23 cellular contexts compared by ENCODE assay signal in genomic region chr18:8303151-8303770, GRCh38.
DNase-seq lines count a peak whose midpoint lies in the region; ATAC-seq and TF ChIP-seq lines count a peak whose summit lies in the region.
"Had no signal": no experiment of that assay in that cellular context is flagged by ENCODE, and none has a peak within 500 bp of the region (broad histone marks: within the 10 kb centered on the region; RNA-seq: fewer than 3 reads in every experiment).

No MANE protein-coding gene starts in this region.

- H3K4me3 ChIP-seq in PC-3 (ENCODE audit: low read length), result no peak overlapping the region
- no peak overlapping the region for H3K4me3 ChIP-seq in fibroblast of lung (replicated peaks in 1 of 4; ENCODE audit: control extremely low read depth in 1 of 4, insufficient read depth in 1 of 4, low read depth in 3 of 4, low read length in 4 of 4)

- POLR2A ChIA-PET in PC-3 (lab: Charles Lee; ENCODE audit: unreplicated experiment), result interaction anchor here (0.6 kb wide), 1 partner anchor 127 kb away, joined by 3 read pairs; no protein-coding TSS in a partner anchor

- no TSS peak for BruUV-seq in PC-3 (replicated peaks; lab: Mats Ljungman, UMichigan)

- H3K4me1 ChIP-seq in PC-3 (ENCODE audit: insufficient read depth, low read length) (peaks cover 20% of the 10 kb centered on the region), fibroblast of lung (ENCODE audit: control insufficient read depth, extremely low read depth, insufficient read depth, low read length) (no peaks in the 10 kb centered on the region)

- no peaks in the 10 kb centered on the region for H3K36me3 ChIP-seq in PC-3 (ENCODE audit: low read depth, low read length)
- H3K36me3 ChIP-seq in fibroblast of lung (ENCODE audit: control insufficient read depth, insufficient read depth, low read length), result no peaks in the 10 kb centered on the region

- intact Hi-C loops in PC-3 (cut with micrococcal nuclease), result no loop called here

- H4K20me1 ChIP-seq in PC-3 (ENCODE audit: low read length) (no peaks in the 10 kb centered on the region), fibroblast of lung (ENCODE audit: control insufficient read depth, extremely low read depth, insufficient read depth, low read length) (no peaks in the 10 kb centered on the region)

- H3K27me3 ChIP-seq in PC-3 (ENCODE audit: low read length), result no peaks in the 10 kb centered on the region
- no peaks in the 10 kb centered on the region for H3K27me3 ChIP-seq in fibroblast of lung (ENCODE audit: control insufficient read depth, insufficient read depth, low read length)

- no peaks in the 10 kb centered on the region for H3K9me2 ChIP-seq in PC-3 (replicated peaks; ENCODE audit: low read length)

- DNase-seq in GM03348 (ENCODE audit: low spot score) (peak; percentile 10), PC-3 (peak; percentile 30), fibroblast of lung (ENCODE audit: low read depth in 2 of 2) (peak in 1 of 2 donors; percentile 28), stromal cell of bone marrow (ENCODE audit: low read depth) (peak; percentile 19), HPDE6-E6E7 (ENCODE audit: extremely low spot score) (no peak), NCI-H1092 treated with DMSO at 0.1 percent for 48 hours (lab: John Stamatoyannopoulos, UW) (no peak)
- DNase-seq: AML-193; CD4-positive, alpha-beta memory T cell; COR-L47; DMS53; GDM1; H7; NCI-H1092; NCI-H1436; NCI-H187; NCI-H2081 treated with DMSO at 0.1 percent for 48 hours; NCI-H2171; NCI-H226; NCI-H510A; NCI-H69; SHP77 treated with DMSO at 0.1 percent for 48 hours had no signal

- H3K27ac ChIP-seq in PC-3 (ENCODE audit: low read length) (peak overlapping the region; percentile 31), fibroblast of lung (ENCODE audit: insufficient read depth, low read length) (peak overlapping the region; percentile 20)

- H2AFZ ChIP-seq in PC-3 (ENCODE audit: low read length) (no peak overlapping the region), fibroblast of lung (ENCODE audit: low read length) (no peak overlapping the region)

- H3K9ac ChIP-seq in PC-3 (ENCODE audit: low read length) (no peak overlapping the region), fibroblast of lung (ENCODE audit: insufficient read depth, low read length) (no peak overlapping the region)

- ATAC-seq in PC-3, result no peak; the same call in 1 of the 2 replicates
- ATAC-seq in HG02678 (IDR thresholded peaks at IDR 0.05; ENCODE audit: unreplicated experiment), result no peak
- ATAC-seq: Panc1 had no signal

- TF ChIP-seq CTCF in PC-3 (conservative IDR thresholded peaks at IDR 0.05; ENCODE audit: low read depth, low read length) (no peak), fibroblast of lung (conservative IDR thresholded peaks at IDR 0.05 in 1 of 2, IDR thresholded peaks at IDR 0.05 in 1 of 2; ENCODE audit: low read depth in 1 of 2, low read length in 2 of 2) (no peak)

- no peaks in the 10 kb centered on the region for H3K79me2 ChIP-seq in PC-3 (ENCODE audit: low read length)
- no peaks in the 10 kb centered on the region for H3K79me2 ChIP-seq in fibroblast of lung (ENCODE audit: control insufficient read depth, insufficient read depth, low read length)

- CTCF ChIA-PET in PC-3 (lab: Charles Lee), result no interaction called here

- H3K9me3 ChIP-seq in PC-3 (ENCODE audit: low read length), result no peaks in the 10 kb centered on the region
- H3K9me3 ChIP-seq in fibroblast of lung (ENCODE audit: control insufficient read depth, insufficient read depth, low read depth, low read length), result no peaks in the 10 kb centered on the region

- H3K4me2 ChIP-seq in PC-3 (ENCODE audit: low read length), result no peak overlapping the region
- no peak overlapping the region for H3K4me2 ChIP-seq in fibroblast of lung (ENCODE audit: extremely low read depth, insufficient read depth, low read length)

- H3F3A ChIP-seq in PC-3 (ENCODE audit: low read length, unreplicated experiment), result no peaks in the 10 kb centered on the region

Comparison
In these comparisons a context has a peak if more than half of its experiments do, and no peak if none do; other contexts are left out.
1. DNase-seq: peak in GM03348 (single experiment), PC-3 (single experiment) and stromal cell of bone marrow (single experiment); none in HPDE6-E6E7 (single experiment) and NCI-H1092 treated with DMSO at 0.1 percent for 48 hours (single experiment).